ENCODE assay signal across 12 cellular contexts in the genomic region with DNA sequence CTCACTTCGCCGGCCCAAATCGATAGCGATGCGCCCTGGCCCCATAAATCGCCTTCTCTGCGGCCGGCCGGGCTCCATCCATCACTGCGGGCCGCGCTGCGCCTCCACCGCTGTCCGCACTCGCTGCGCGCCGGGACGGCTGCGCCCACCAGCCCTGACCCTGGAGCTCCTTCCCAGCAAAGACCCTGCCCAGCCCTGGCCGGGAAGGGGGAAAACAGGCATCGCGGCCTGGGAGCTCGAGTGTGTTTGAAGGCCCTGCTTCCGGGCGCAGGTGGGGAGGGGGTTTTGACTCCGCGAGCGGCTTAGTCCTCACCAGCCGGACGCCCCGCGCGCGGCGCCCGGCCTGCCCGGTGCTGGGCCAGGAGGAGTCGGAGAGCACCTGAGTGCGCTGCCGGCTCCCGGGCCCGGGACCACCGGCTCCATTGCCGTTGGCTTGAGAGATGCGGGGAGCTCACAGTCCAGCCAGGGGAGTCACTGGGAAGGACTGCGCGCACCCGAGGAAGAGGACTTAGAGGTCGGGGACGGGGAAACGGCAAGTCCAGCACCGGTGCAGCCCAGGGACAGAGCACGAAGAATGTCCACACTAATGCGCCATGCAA. TPM values are rescaled to one million over a fixed set of nuclear protein-coding genes. Genes with fewer than 3 reads are reported as not detected.
DNase-seq lines count a peak whose midpoint lies in the region; ATAC-seq and TF ChIP-seq lines count a peak whose summit lies in the region.
"Had no signal": no experiment of that assay in that cellular context is flagged by ENCODE, and none has a peak within 500 bp of the region (broad histone marks: within the 10 kb centered on the region; RNA-seq: fewer than 3 reads in every experiment).

No MANE protein-coding gene starts in this region.

- H3K27me3 Mint-ChIP-seq in T-helper 17 cell = peaks cover 70% of the 10 kb centered on the region

- no peak overlapping the region for H3K27ac ChIP-seq in foreskin keratinocyte
- H3K27ac ChIP-seq in neural cell (ENCODE audit: low read length) = no peak overlapping the region

- peaks cover 2% of the 10 kb centered on the region for H3K36me3 Mint-ChIP-seq in T-helper 17 cell (ENCODE audit: low read depth)

- no peaks in the 10 kb centered on the region for H3K36me3 ChIP-seq in ES-I3 (ENCODE audit: insufficient read depth, low read length)
- H3K36me3 ChIP-seq in neural cell (ENCODE audit: insufficient read depth, low read length) = no peaks in the 10 kb centered on the region

- H3K9ac ChIP-seq in ES-I3 (ENCODE audit: low read depth, low read length) (peak overlapping the region; percentile 52), neural cell (ENCODE audit: low read length) (no peak overlapping the region)

- no peaks in the 10 kb centered on the region for H3K9me2 ChIP-seq in neural cell (ENCODE audit: insufficient read depth, low read length)

- no peak overlapping the region for H3K27ac Mint-ChIP-seq in T-helper 17 cell

- H4K20me1 ChIP-seq in neural cell (ENCODE audit: insufficient read depth) = no peaks in the 10 kb centered on the region

- TF ChIP-seq CTCF in foreskin keratinocyte (conservative IDR thresholded peaks at IDR 0.05) (no peak), neural cell (IDR thresholded peaks at IDR 0.05; ENCODE audit: poor library complexity, severe bottlenecking) (no peak)

- H3K27me3 ChIP-seq in foreskin keratinocyte = peaks cover 54% of the 10 kb centered on the region
- H3K27me3 ChIP-seq in neural cell (ENCODE audit: insufficient read depth, low read depth, low read length) = peaks cover 85% of the 10 kb centered on the region

- H3K4me3 ChIP-seq in neural cell (ENCODE audit: low read length) = peak overlapping the region; percentile 57

- DNase-seq in T-helper 17 cell = no peak
- DNase-seq in foreskin keratinocyte = no peak
- DNase-seq in SHP77 (lab: John Stamatoyannopoulos, UW) = no peak
- no peak for DNase-seq in NCI-H345 treated with DMSO at 0.1 percent for 48 hours (lab: John Stamatoyannopoulos, UW; ENCODE audit: unreplicated experiment)
- DNase-seq in NCI-H2029 treated with DMSO at 0.1 percent for 48 hours (lab: John Stamatoyannopoulos, UW) = no peak
- DNase-seq: activated gamma-delta T cell, COR-L47, cortex of kidney, NCI-H446 treated with DMSO at 0.1 percent for 48 hours had no signal

- H3K4me3 Mint-ChIP-seq in T-helper 17 cell = peak overlapping the region; percentile 28

- peaks cover 9% of the 10 kb centered on the region for H3K4me1 Mint-ChIP-seq in T-helper 17 cell

- no peaks in the 10 kb centered on the region for H3K79me2 ChIP-seq in neural cell (replicated peaks; ENCODE audit: insufficient read depth, low read length)

- no peak overlapping the region for H2AFZ ChIP-seq in neural cell (ENCODE audit: low read depth, low read length)

- H3K4me1 ChIP-seq in ES-I3 (ENCODE audit: insufficient read depth, low read length) (no peaks in the 10 kb centered on the region), foreskin keratinocyte (peaks cover 12% of the 10 kb centered on the region)

- no peak for ATAC-seq in T-helper 17 cell
- ATAC-seq in foreskin keratinocyte = peak; percentile 8
- no peak for ATAC-seq in GM19463 (IDR thresholded peaks at IDR 0.05; ENCODE audit: unreplicated experiment)

- H3K9me3 ChIP-seq in ES-I3 (ENCODE audit: control insufficient read depth, insufficient read depth, low read length) (no peaks in the 10 kb centered on the region), T-helper 17 cell (ENCODE audit: control insufficient read depth, low read length, poor library complexity, severe bottlenecking) (no peaks in the 10 kb centered on the region), neural cell (ENCODE audit: low read length) (no peaks in the 10 kb centered on the region)

- TF ChIP-seq RAD21 in neural cell (conservative IDR thresholded peaks at IDR 0.05) = no peak

- no peak for TF ChIP-seq EP300 in neural cell (conservative IDR thresholded peaks at IDR 0.05; ENCODE audit: poor library complexity, severe bottlenecking)

- H3K4me2 ChIP-seq in neural cell (ENCODE audit: low read length) = no peak overlapping the region

- H3F3A ChIP-seq in neural cell (ENCODE audit: insufficient read depth, low read length, poor library complexity, severe bottlenecking) = no peaks in the 10 kb centered on the region

TF ChIP-seq in neural cell, 6 proteins besides CTCF, POLR2A, EP300 and RAD21:
- TF ChIP-seq SMC3 (conservative IDR thresholded peaks at IDR 0.05; ENCODE audit: poor library complexity) (no peak), EZH2 (IDR thresholded peaks at IDR 0.05; ENCODE audit: borderline replicate concordance, insufficient read depth, low read length, poor library complexity, severe bottlenecking) (peak; percentile 33), TAF1 (IDR thresholded peaks at IDR 0.05; ENCODE audit: low read depth) (no peak), POLR2AphosphoS5 (IDR thresholded peaks at IDR 0.05) (peak; percentile 4), MXI1 (conservative IDR thresholded peaks at IDR 0.05; ENCODE audit: poor library complexity, severe bottlenecking) (no peak)
- TF ChIP-seq, protein P1, sequence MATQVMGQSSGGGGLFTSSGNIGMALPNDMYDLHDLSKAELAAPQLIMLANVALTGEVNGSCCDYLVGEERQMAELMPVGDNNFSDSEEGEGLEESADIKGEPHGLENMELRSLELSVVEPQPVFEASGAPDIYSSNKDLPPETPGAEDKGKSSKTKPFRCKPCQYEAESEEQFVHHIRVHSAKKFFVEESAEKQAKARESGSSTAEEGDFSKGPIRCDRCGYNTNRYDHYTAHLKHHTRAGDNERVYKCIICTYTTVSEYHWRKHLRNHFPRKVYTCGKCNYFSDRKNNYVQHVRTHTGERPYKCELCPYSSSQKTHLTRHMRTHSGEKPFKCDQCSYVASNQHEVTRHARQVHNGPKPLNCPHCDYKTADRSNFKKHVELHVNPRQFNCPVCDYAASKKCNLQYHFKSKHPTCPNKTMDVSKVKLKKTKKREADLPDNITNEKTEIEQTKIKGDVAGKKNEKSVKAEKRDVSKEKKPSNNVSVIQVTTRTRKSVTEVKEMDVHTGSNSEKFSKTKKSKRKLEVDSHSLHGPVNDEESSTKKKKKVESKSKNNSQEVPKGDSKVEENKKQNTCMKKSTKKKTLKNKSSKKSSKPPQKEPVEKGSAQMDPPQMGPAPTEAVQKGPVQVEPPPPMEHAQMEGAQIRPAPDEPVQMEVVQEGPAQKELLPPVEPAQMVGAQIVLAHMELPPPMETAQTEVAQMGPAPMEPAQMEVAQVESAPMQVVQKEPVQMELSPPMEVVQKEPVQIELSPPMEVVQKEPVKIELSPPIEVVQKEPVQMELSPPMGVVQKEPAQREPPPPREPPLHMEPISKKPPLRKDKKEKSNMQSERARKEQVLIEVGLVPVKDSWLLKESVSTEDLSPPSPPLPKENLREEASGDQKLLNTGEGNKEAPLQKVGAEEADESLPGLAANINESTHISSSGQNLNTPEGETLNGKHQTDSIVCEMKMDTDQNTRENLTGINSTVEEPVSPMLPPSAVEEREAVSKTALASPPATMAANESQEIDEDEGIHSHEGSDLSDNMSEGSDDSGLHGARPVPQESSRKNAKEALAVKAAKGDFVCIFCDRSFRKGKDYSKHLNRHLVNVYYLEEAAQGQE (IDR thresholded peaks at IDR 0.05; ENCODE audit: borderline replicate concordance) = no peak

RNA-seq across cellular contexts. Expression of a gene that starts 1.1 kb away (rescaled TPM):
- total RNA-seq in T-helper 17 cell = 1 to 10 TPM in 1 of 2 donors, under 1 TPM in 1; 0.21 to 1.4 TPM
- 5.6 and 7.0 TPM in 2 replicates for total RNA-seq in foreskin keratinocyte
- 4.5 and 5.7 TPM in 2 replicates for polyA plus RNA-seq in foreskin keratinocyte
- not detected in 2 replicates for polyA plus RNA-seq in neural cell
- polyA minus RNA-seq in neural cell = not detected in 2 replicates
